ENCODE assay signal across 15 cellular contexts in genomic region chr12:64218597-64218996, GRCh38. TPM values are rescaled to one million over a fixed set of nuclear protein-coding genes. Genes with fewer than 3 reads are reported as not detected.
DNase-seq lines count a peak whose midpoint lies in the region; ATAC-seq, FAIRE-seq and TF ChIP-seq lines count a peak whose summit lies in the region.
"Had no signal": no experiment of that assay in that cellular context is flagged by ENCODE, and none has a peak within 500 bp of the region (broad histone marks: within the 10 kb centered on the region; RNA-seq: fewer than 3 reads in every experiment).

No MANE protein-coding gene starts in this region.

- WGBS in HUES64 = 90% methylated on average over 5 of the region's 5 CpGs
- WGBS in GM12878 (ENCODE audit: insufficient coverage, insufficient replicate concordance, low lambda C conversion rate, missing lambda C conversion rate) = 33% methylated on average over 5 of the region's 5 CpGs

- H3K27ac ChIP-seq in HUES64 (ENCODE audit: low read depth, low read length) (peak overlapping the region; percentile 56; the same call in 1 of the 2 replicates), GM12878 (ENCODE audit: control insufficient read depth, insufficient read depth) (peak overlapping the region; percentile 49; the same call in 1 of the 2 replicates)

- BruUV-seq in GM12878 (replicated peaks; lab: Mats Ljungman, UMichigan) = no TSS peak

- peaks cover 15% of the 10 kb centered on the region for H3K36me3 Mint-ChIP-seq in activated naive CD4-positive, alpha-beta T cell treated with anti-CD3 and anti-CD28 coated beads for 36 hours (ENCODE audit: low read depth)
- H3K36me3 Mint-ChIP-seq in activated naive CD4-positive, alpha-beta T cell treated with anti-CD3 and anti-CD28 coated beads, Interleukin-2, amount 50 U/mL, for 72 hours = peaks cover 5 to 12% of the 10 kb centered on the region in 2 donors
- peaks cover 13% of the 10 kb centered on the region for H3K36me3 Mint-ChIP-seq in stimulated activated memory B cell treated with anti-CD40 and anti-IgM and Interleukin-4, amounts not matched to agents 10 μg/mL and 1 μg/mL and 100 μg/mL, for 72 hours

- no peaks in the 10 kb centered on the region for H3K27me3 Mint-ChIP-seq in activated naive CD4-positive, alpha-beta T cell treated with anti-CD3 and anti-CD28 coated beads for 36 hours (ENCODE audit: low read depth)
- H3K27me3 Mint-ChIP-seq in stimulated activated memory B cell treated with anti-CD40 and anti-IgM and Interleukin-4, amounts not matched to agents 10 μg/mL and 1 μg/mL and 100 μg/mL, for 72 hours = no peaks in the 10 kb centered on the region

- H3K27ac Mint-ChIP-seq in activated naive CD4-positive, alpha-beta T cell treated with anti-CD3 and anti-CD28 coated beads for 36 hours = no peak overlapping the region
- no peak overlapping the region for H3K27ac Mint-ChIP-seq in activated naive CD4-positive, alpha-beta T cell treated with anti-CD3 and anti-CD28 coated beads, Interleukin-2, amount 50 U/mL, for 72 hours
- H3K27ac Mint-ChIP-seq in stimulated activated memory B cell treated with anti-CD40 and anti-IgM and Interleukin-4, amounts not matched to agents 10 μg/mL and 1 μg/mL and 100 μg/mL, for 72 hours = peak overlapping the region; percentile 55

- H3K9me3 Mint-ChIP-seq in activated naive CD4-positive, alpha-beta T cell treated with anti-CD3 and anti-CD28 coated beads for 36 hours = no peaks in the 10 kb centered on the region
- H3K9me3 Mint-ChIP-seq in activated naive CD4-positive, alpha-beta T cell treated with anti-CD3 and anti-CD28 coated beads, Interleukin-2, amount 50 U/mL, for 72 hours = no peaks in the 10 kb centered on the region
- H3K9me3 Mint-ChIP-seq in stimulated activated memory B cell treated with anti-CD40 and anti-IgM and Interleukin-4, amounts not matched to agents 10 μg/mL and 1 μg/mL and 100 μg/mL, for 72 hours = no peaks in the 10 kb centered on the region

- H3K9ac ChIP-seq in HUES64 (ENCODE audit: low read depth, low read length) = no peak overlapping the region
- H3K9ac ChIP-seq in GM12878 (ENCODE audit: control insufficient read depth, insufficient read depth, low read length) = peak overlapping the region; percentile 24; the same call in 1 of the 2 replicates

- intact Hi-C loops in activated naive CD4-positive, alpha-beta T cell treated with anti-CD3 and anti-CD28 coated beads for 36 hours (cut with micrococcal nuclease) = no loop called here
- intact Hi-C loops in GM12878 (cut with micrococcal nuclease; ENCODE audit: unreplicated experiment) = no loop called here

- in situ Hi-C loops in GM12878 (cut with MboI) = no loop called here

- SMC1A ChIA-PET in GM12878 (lab: Charles Lee; ENCODE audit: uncharacterized antibody, unreplicated experiment) = interaction anchor here (0.7 to 2.3 kb wide), 3 partner anchors 13 to 374 kb away, joined by 3 to 10 read pairs (median 4); partner anchors contain the start of gene SRGAP1

- H2AFZ ChIP-seq in GM12878 (ENCODE audit: control insufficient read depth, low read depth, low read length) = peak overlapping the region; percentile 65

- no peak for TF ChIP-seq CTCF in GM12878 (IDR thresholded peaks at IDR 0.05 in 2 of 3, conservative IDR thresholded peaks at IDR 0.05 in 1 of 3; ENCODE audit: control insufficient read depth in 2 of 3, extremely low read depth in 1 of 3, insufficient read depth in 1 of 3, low read depth in 3 of 3, low read length in 3 of 3)

- ATAC-seq in activated naive CD4-positive, alpha-beta T cell treated with anti-CD3 and anti-CD28 coated beads, Interleukin-2, amount 50 U/mL, for 72 hours = no peak
- ATAC-seq in GM12878 (peak; percentile 48), SK-N-SH treated with all-trans-retinoic acid at 6 μM for 48 hours (no peak), GM19397 (IDR thresholded peaks at IDR 0.05; ENCODE audit: unreplicated experiment) (no peak)
- no peak for ATAC-seq in stimulated activated memory B cell treated with anti-CD40 and anti-IgM and Interleukin-4, amounts not matched to agents 10 μg/mL and 1 μg/mL and 100 μg/mL, for 72 hours
- ATAC-seq: left colon had no signal

- no peak for DNase-seq in activated naive CD4-positive, alpha-beta T cell treated with anti-CD3 and anti-CD28 coated beads for 36 hours
- no peak for DNase-seq in activated naive CD4-positive, alpha-beta T cell treated with anti-CD3 and anti-CD28 coated beads, Interleukin-2, amount 50 U/mL, for 72 hours (ENCODE audit: low spot score in 2 of 2)
- peak; percentile 9 for DNase-seq in GM12878 (ENCODE audit: low read depth, low spot score)
- no peak for DNase-seq in UCSD-AML1 (lab: John Stamatoyannopoulos, UW; ENCODE audit: unreplicated experiment)
- DNase-seq: effector CD4-positive, alpha-beta T cell; glutamatergic neuron; left colon; NCI-H146; NCI-H82; nucleus accumbens had no signal

- no peak for TF ChIP-seq EP300 in GM12878 (IDR thresholded peaks at IDR 0.05; ENCODE audit: borderline replicate concordance in 1 of 2, control insufficient read depth in 1 of 2, low read depth in 2 of 2, low read length in 2 of 2)

- H4K20me1 ChIP-seq in GM12878 (ENCODE audit: control insufficient read depth, insufficient read depth) = no peaks in the 10 kb centered on the region

- CTCF ChIA-PET in activated naive CD4-positive, alpha-beta T cell treated with anti-CD3 and anti-CD28 coated beads for 36 hours (lab: Charles Lee) = interaction anchor here (0.7 to 1.5 kb wide), 4 partner anchors 14 to 1899 kb away, joined by 3 to 5 read pairs (median 3); no protein-coding TSS in a partner anchor
- CTCF ChIA-PET in GM12878 (lab: Yijun Ruan, JAX) = interaction anchor here (0.8 to 1.9 kb wide), 6 partner anchors 15 to 417 kb away, joined by 3 to 11 read pairs (median 4); partner anchors contain the start of gene SRGAP1

- no peak for TF ChIP-seq POLR2A in GM12878 (IDR thresholded peaks at IDR 0.05; ENCODE audit: low read depth, low read length)

- peak overlapping the region; percentile 58 for H3K4me2 ChIP-seq in GM12878 (ENCODE audit: control insufficient read depth, insufficient read depth)

- peaks cover 6% of the 10 kb centered on the region; the same call in 1 of the 2 replicates for H3K36me3 ChIP-seq in HUES64 (ENCODE audit: insufficient read depth, low read length)
- no peaks in the 10 kb centered on the region; a peak in 1 of 4 replicates for H3K36me3 ChIP-seq in GM12878 (ENCODE audit: control insufficient read depth in 2 of 2, insufficient read depth in 2 of 2, low read length in 1 of 2)

- H3K4me3 Mint-ChIP-seq in activated naive CD4-positive, alpha-beta T cell treated with anti-CD3 and anti-CD28 coated beads for 36 hours = peak overlapping the region; percentile 13
- H3K4me3 Mint-ChIP-seq in stimulated activated memory B cell treated with anti-CD40 and anti-IgM and Interleukin-4, amounts not matched to agents 10 μg/mL and 1 μg/mL and 100 μg/mL, for 72 hours = peak overlapping the region; percentile 48

- peaks cover 26% of the 10 kb centered on the region for H3K4me1 Mint-ChIP-seq in activated naive CD4-positive, alpha-beta T cell treated with anti-CD3 and anti-CD28 coated beads for 36 hours (ENCODE audit: low read depth)
- peaks cover 25% of the 10 kb centered on the region for H3K4me1 Mint-ChIP-seq in stimulated activated memory B cell treated with anti-CD40 and anti-IgM and Interleukin-4, amounts not matched to agents 10 μg/mL and 1 μg/mL and 100 μg/mL, for 72 hours

- H3K4me3 ChIP-seq in HUES64 (ENCODE audit: low read length) = no peak overlapping the region
- peak overlapping the region; percentile 57; the same call in 1 of the 2 replicates for H3K4me3 ChIP-seq in GM12878

- POLR2A ChIA-PET in GM12878 (lab: Charles Lee) = no interaction called here

- H3K4me1 ChIP-seq in HUES64 (ENCODE audit: insufficient read depth, low read length) = peaks cover 35% of the 10 kb centered on the region
- H3K4me1 ChIP-seq in GM12878 (ENCODE audit: control insufficient read depth, insufficient read depth, low read length) = no peaks in the 10 kb centered on the region; the same call in 1 of the 2 replicates

- no peak for TF ChIP-seq RAD21 in GM12878 (IDR thresholded peaks at IDR 0.05; ENCODE audit: insufficient read depth, low read depth, low read length)

- FAIRE-seq in GM12878 (lab: Jason Lieb, UNC) = no peak
- FAIRE-seq: H1 had no signal

- no peaks in the 10 kb centered on the region for H3K27me3 ChIP-seq in HUES64 (ENCODE audit: insufficient read depth, low read length)
- H3K27me3 ChIP-seq in GM12878 (replicated peaks in 1 of 2; ENCODE audit: control insufficient read depth in 2 of 2, insufficient read depth in 2 of 2, low read length in 1 of 2) = no peaks in the 10 kb centered on the region

- RAD21 ChIA-PET in GM12878 (lab: Charles Lee; ENCODE audit: unreplicated experiment) = interaction anchor here (1.2 to 2.8 kb wide), 3 partner anchors 19 to 374 kb away, joined by 3 to 8 read pairs (median 4); partner anchors contain the start of gene SRGAP1

- peaks cover 26% of the 10 kb centered on the region for H3K79me2 ChIP-seq in GM12878 (ENCODE audit: control insufficient read depth, insufficient read depth, low read length)

- no peaks in the 10 kb centered on the region for H3K9me3 ChIP-seq in HUES64 (ENCODE audit: insufficient read depth, low read depth, low read length)
- H3K9me3 ChIP-seq in GM12878 (replicated peaks; ENCODE audit: control insufficient read depth, insufficient read depth, low read length) = no peaks in the 10 kb centered on the region

RNA-seq across cellular contexts. Expression of gene KICS2, which starts 3.5 kb away (rescaled TPM):
- total RNA-seq in activated naive CD4-positive, alpha-beta T cell treated with anti-CD3 and anti-CD28 coated beads for 36 hours = 10 to 100 TPM; 13.3 to 15.6 TPM
- total RNA-seq in activated naive CD4-positive, alpha-beta T cell treated with anti-CD3 and anti-CD28 coated beads, Interleukin-2, amount 50 U/mL, for 72 hours = 10 to 100 TPM; 12.9 to 13.5 TPM
- 3.8 TPM for polyA plus RNA-seq in HUES64 (2013, experiment 1 of 2)
- polyA plus RNA-seq in HUES64 (2013, experiment 2 of 2) = 5.0 TPM
- total RNA-seq in GM12878 (2013; cell fraction: nucleolus; rRNA removed) = 56.7 and 58.4 TPM in 2 replicates
- total RNA-seq in GM12878 (2014; rRNA removed) (11.0 and 12.2 TPM in 2 replicates), GM12878 (2014; rRNA removed; fragmentation: Illumina TruSeq; extraction: Trizol) (8.4 and 8.8 TPM in 2 replicates), GM12878 (2021) (10.2 and 10.4 TPM in 2 replicates)
- 2.5 TPM for polyA plus RNA-seq in GM12878 (2011; ENCODE audit: low read depth)
- polyA plus RNA-seq in GM12878 (2011; rRNA removed) (13.1 and 14.2 TPM in 2 replicates), GM12878 (2014; fragmentation: Illumina TruSeq; extraction: Trizol) (9.7 and 13.4 TPM in 2 replicates), GM12878 (2014; fragmentation: Nextera tagmentation; extraction: Ambion mirVana) (1 to 10 TPM; 3.9 to 4.4 TPM), GM12878 (2014; rRNA removed) (7.9 and 12.2 TPM in 2 replicates), GM12878 (2016; fragmentation: Nextera tagmentation; extraction: Ambion mirVana) (1 to 10 TPM; 9.2 TPM)
- polyA plus RNA-seq in GM12878 (2011; cell fraction: cytosol; rRNA removed) = 11.5 and 13.1 TPM in 2 replicates
- 11.8 and 11.9 TPM in 2 replicates for polyA plus RNA-seq in GM12878 (2011; cell fraction: nucleus; rRNA removed)
- polyA plus RNA-seq in GM12878 (2012) = 4.5 and 6.0 TPM in 2 replicates
- polyA minus RNA-seq in GM12878 (2011; rRNA and poly(A)+ RNA removed) = 18.4 and 21.7 TPM in 2 replicates
- 6.3 and 6.5 TPM in 2 replicates for polyA minus RNA-seq in GM12878 (2011; cell fraction: cytosol; rRNA and poly(A)+ RNA removed)
- polyA minus RNA-seq in GM12878 (2011; cell fraction: nucleus; rRNA and poly(A)+ RNA removed) = 25.4 and 44.9 TPM in 2 replicates
